Comparison of ENCODE assay signal across 1 cellular context in genomic region chr22:27627444-27627833, GRCh38.
TF ChIP-seq lines count a peak whose summit lies in the region.

No MANE protein-coding gene starts in this region.

TF ChIP-seq in K562, 482 proteins besides CTCF, POLR2A, EP300 and RAD21 (continued from another document):
- TF ChIP-seq ATF3 (IDR thresholded peaks at IDR 0.05) (peak; percentile 83), ATF3 (CRISPR knock-in tag; conservative IDR thresholded peaks at IDR 0.05) (no peak), MECOM (CRISPR knock-in tag; IDR thresholded peaks at IDR 0.05) (no peak), CREM (IDR thresholded peaks at IDR 0.05; ENCODE audit: low read depth) (peak; percentile 59), GABPA (tag; conservative IDR thresholded peaks at IDR 0.05; ENCODE audit: low read depth) (no peak), JUN (IDR thresholded peaks at IDR 0.05; ENCODE audit: borderline replicate concordance, low read depth, low read length) (no peak), JUN (CRISPR knock-in tag; IDR thresholded peaks at IDR 0.05; ENCODE audit: borderline replicate concordance) (no peak), SIN3B (IDR thresholded peaks at IDR 0.05; ENCODE audit: low read depth) (no peak), ATF7 (IDR thresholded peaks at IDR 0.05) (peak; percentile 37; the same call in 1 of the 2 replicates), ZNF583 (CRISPR knock-in tag; IDR thresholded peaks at IDR 0.05) (no peak), CEBPB (tag; IDR thresholded peaks at IDR 0.05) (peak; percentile 62), IFI16 (CRISPR knock-in tag; IDR thresholded peaks at IDR 0.05) (no peak), E2F5 (CRISPR knock-in tag; IDR thresholded peaks at IDR 0.05) (no peak), ZNF695 (CRISPR knock-in tag; IDR thresholded peaks at IDR 0.05) (no peak), RBM14 (IDR thresholded peaks at IDR 0.05; ENCODE audit: borderline replicate concordance, insufficient read depth, low read depth, low read length) (no peak), TRIM28 (IDR thresholded peaks at IDR 0.05) (no peak), SMC3 (conservative IDR thresholded peaks at IDR 0.05; ENCODE audit: insufficient read depth, low read depth, low read length) (0 out of 2 replicates have a peak, but pooled peaks have one; percentile 10), ZNF347 (CRISPR knock-in tag; IDR thresholded peaks at IDR 0.05; ENCODE audit: low read depth) (no peak), PTRF (tag; IDR thresholded peaks at IDR 0.05) (no peak), ATF1 (CRISPR knock-in tag; IDR thresholded peaks at IDR 0.05) (no peak), ATF1 (tag; IDR thresholded peaks at IDR 0.05) (0 out of 2 replicates have a peak, but pooled peaks have one; percentile 28), GATAD2A (IDR thresholded peaks at IDR 0.05) (no peak), CEBPG (CRISPR knock-in tag; IDR thresholded peaks at IDR 0.05) (peak; percentile 46; the same call in 1 of the 2 replicates), CEBPG (tag; conservative IDR thresholded peaks at IDR 0.05 in 1 of 2, IDR thresholded peaks at IDR 0.05 in 1 of 2) (peak in 1 of 2 experiments; percentile 56; a peak in 2 of 4 replicates), ZNF140 (CRISPR knock-in tag; IDR thresholded peaks at IDR 0.05) (no peak), JUND (IDR thresholded peaks at IDR 0.05; ENCODE audit: borderline replicate concordance, low read depth, low read length) (peak; percentile 32; the same call in 1 of the 2 replicates), JUND (tag; IDR thresholded peaks at IDR 0.05; ENCODE audit: borderline replicate concordance, low read depth, low read length) (no peak), SNAPC5 (CRISPR knock-in tag; IDR thresholded peaks at IDR 0.05) (no peak), GTF3C2 (IDR thresholded peaks at IDR 0.05; ENCODE audit: borderline replicate concordance, extremely low read depth, insufficient read length) (no peak), HNRNPH1 (optimal IDR thresholded peaks at IDR 0.05; ENCODE audit: low read depth, low read length) (no peak), ZNF639 (CRISPR knock-in tag; conservative IDR thresholded peaks at IDR 0.05 in 1 of 2, IDR thresholded peaks at IDR 0.05 in 1 of 2) (no peak), CGGBP1 (CRISPR knock-in tag; IDR thresholded peaks at IDR 0.05) (no peak), ZBTB2 (IDR thresholded peaks at IDR 0.05) (no peak), ZFP36 (IDR thresholded peaks at IDR 0.05; ENCODE audit: low read depth, low read length, partially characterized antibody) (peak; percentile 18), HES1 (IDR thresholded peaks at IDR 0.05; ENCODE audit: low read depth) (no peak), U2AF1 (optimal IDR thresholded peaks at IDR 0.05; ENCODE audit: low read depth, low read length) (no peak), ARHGAP35 (IDR thresholded peaks at IDR 0.05; ENCODE audit: partially characterized antibody) (no peak), ZHX1 (conservative IDR thresholded peaks at IDR 0.05; ENCODE audit: low read length) (no peak)
